In genomic region chr4:52551487-52551886, GRCh38 we compare ENCODE assay signal across 25 cellular contexts.
"Had no signal": no experiment of that assay in that cellular context is flagged by ENCODE, and none has a peak within 500 bp of the region (broad histone marks: within the 10 kb centered on the region; RNA-seq: fewer than 3 reads in every experiment).

No MANE protein-coding gene starts in this region.

- H3K4me1 ChIP-seq: left lung, parathyroid adenoma had no signal

- H3K4me3 ChIP-seq: hepatocyte, left lung, smooth muscle cell, vagina had no signal

- H3K36me3 Mint-ChIP-seq: activated naive CD8-positive, alpha-beta T cell treated with anti-CD3 and anti-CD28 coated beads, Interleukin-2, amount 10 ng/mL, durations not matched to agents 7 days and 5 days; immature natural killer cell; stimulated activated naive B cell treated with anti-CD40 and anti-IgM and Interleukin-4, amounts not matched to agents 10 μg/mL and 1 μg/mL and 100 μg/mL, for 72 hours; T-cell; type B pancreatic cell had no signal

- H3K27me3 Mint-ChIP-seq: type B pancreatic cell had no signal

- H3K9me3 ChIP-seq: left lung, vagina had no signal

- H3K36me3 ChIP-seq: left lung, vagina, WERI-Rb-1 had no signal

- H3K9ac ChIP-seq: parathyroid adenoma had no signal

- H3K4me3 Mint-ChIP-seq: activated naive CD8-positive, alpha-beta T cell treated with anti-CD3 and anti-CD28 coated beads, Interleukin-2, amount 10 ng/mL, durations not matched to agents 7 days and 5 days; activated T-helper 17 cell treated with anti-CD3 and anti-CD28 coated beads, Interleukin-2, amount 50 U/mL, for 72 hours; immature natural killer cell; nephron; stimulated activated naive B cell treated with anti-CD40 and anti-IgM and Interleukin-4, amounts not matched to agents 10 μg/mL and 1 μg/mL and 100 μg/mL, for 72 hours; T-cell; T-helper 2 cell treated with Interferon-gamma antibody and Interleukin-4, amounts not matched to agents 5 μg/mL and 100 μg/mL, for 36 hours; type B pancreatic cell had no signal

- ATAC-seq: activated T-helper 17 cell treated with anti-CD3 and anti-CD28 coated beads, Interleukin-2, amount 50 U/mL, for 72 hours; left lung; sciatic nerve; stimulated activated naive B cell treated with anti-CD40 and anti-IgM and Interleukin-4, amounts not matched to agents 10 μg/mL and 1 μg/mL and 100 μg/mL, for 72 hours; T-cell had no signal

- H3K27me3 ChIP-seq: hepatocyte, left lung, vagina had no signal

- H3K79me2 ChIP-seq: hepatocyte, parathyroid adenoma had no signal

- H3K9me3 Mint-ChIP-seq: activated naive CD8-positive, alpha-beta T cell treated with anti-CD3 and anti-CD28 coated beads, Interleukin-2, amount 10 ng/mL, durations not matched to agents 7 days and 5 days; activated T-helper 17 cell treated with anti-CD3 and anti-CD28 coated beads, Interleukin-2, amount 50 U/mL, for 72 hours; nephron; T-cell; T-helper 2 cell treated with Interferon-gamma antibody and Interleukin-4, amounts not matched to agents 5 μg/mL and 100 μg/mL, for 36 hours had no signal

- H3K4me1 Mint-ChIP-seq: activated naive CD8-positive, alpha-beta T cell treated with anti-CD3 and anti-CD28 coated beads, Interleukin-2, amount 10 ng/mL, durations not matched to agents 7 days and 5 days; activated T-helper 17 cell treated with anti-CD3 and anti-CD28 coated beads, Interleukin-2, amount 50 U/mL, for 72 hours; immature natural killer cell; stimulated activated naive B cell treated with anti-CD40 and anti-IgM and Interleukin-4, amounts not matched to agents 10 μg/mL and 1 μg/mL and 100 μg/mL, for 72 hours; T-cell had no signal

- H3K4me2 ChIP-seq: hepatocyte, smooth muscle cell had no signal

- H3K27ac ChIP-seq: epithelial cell of prostate, hepatocyte, left lung, parathyroid adenoma, vagina, WERI-Rb-1 had no signal

- DNase-seq: activated CD4-positive, alpha-beta T cell treated with anti-CD3 and anti-CD28 coated beads, Interleukin-2, amount 50 U/mL, for 1 hour; activated CD4-positive, CD25-positive, alpha-beta regulatory T cell treated with anti-CD3 and anti-CD28 coated beads, Interleukin-2, amount 50 U/mL, for 72 hours; activated naive CD4-positive, alpha-beta T cell; activated naive CD8-positive, alpha-beta T cell treated with anti-CD3 and anti-CD28 coated beads, Interleukin-2, amount 10 ng/mL, durations not matched to agents 7 days and 5 days; activated T-cell treated with anti-CD3 and anti-CD28 coated beads, Interleukin-2, amount 50 U/mL, for 1 hour; cortex of kidney; foreskin fibroblast; immature natural killer cell; left lung; mammary epithelial cell; stimulated activated CD4-positive, alpha-beta T cell treated with anti-CD3 and anti-CD28 coated beads, Interleukin-15, amount 100 ng/mL, for 24 hours; stimulated activated CD8-positive, alpha-beta memory T cell treated with anti-CD3 and anti-CD28 coated beads, Interleukin-4, amount 100 ng/mL, for 48 hours; stimulated activated naive B cell treated with anti-CD40 and anti-IgM and Interleukin-4, amounts not matched to agents 10 μg/mL and 1 μg/mL and 100 μg/mL, for 72 hours; T-cell; WERI-Rb-1 had no signal

- H3K27ac Mint-ChIP-seq: activated naive CD8-positive, alpha-beta T cell treated with anti-CD3 and anti-CD28 coated beads, Interleukin-2, amount 10 ng/mL, durations not matched to agents 7 days and 5 days; activated T-helper 17 cell treated with anti-CD3 and anti-CD28 coated beads, Interleukin-2, amount 50 U/mL, for 72 hours; immature natural killer cell; stimulated activated naive B cell treated with anti-CD40 and anti-IgM and Interleukin-4, amounts not matched to agents 10 μg/mL and 1 μg/mL and 100 μg/mL, for 72 hours; T-cell; T-helper 2 cell treated with Interferon-gamma antibody and Interleukin-4, amounts not matched to agents 5 μg/mL and 100 μg/mL, for 36 hours; type B pancreatic cell had no signal
